Comparison of ENCODE assay signal across 1 cellular context in genomic region chr16:11355862-11356261, GRCh38.
A peak's percentile ranks its signal among the peaks of the same experiment; 100 is the strongest.
TF ChIP-seq lines count a peak whose summit lies in the region.

No MANE protein-coding gene starts in this region.

TF ChIP-seq in HepG2, 621 proteins besides CTCF, POLR2A, EP300 and RAD21:
- TF ChIP-seq ZNF709 (CRISPR knock-in tag; IDR thresholded peaks at IDR 0.05) (peak; percentile 61; the same call in 1 of the 2 replicates), ZNF674 (CRISPR knock-in tag; IDR thresholded peaks at IDR 0.05; ENCODE audit: low read depth) (no peak), NCOR1 (IDR thresholded peaks at IDR 0.05; ENCODE audit: borderline replicate concordance, low read length) (no peak), MYC (CRISPR knock-in tag; IDR thresholded peaks at IDR 0.05; ENCODE audit: borderline replicate concordance) (no peak), ZNF850 (CRISPR knock-in tag; conservative IDR thresholded peaks at IDR 0.05) (no peak), ZNF136 (CRISPR knock-in tag; IDR thresholded peaks at IDR 0.05; ENCODE audit: low read depth) (no peak), ZFX (CRISPR knock-in tag; IDR thresholded peaks at IDR 0.05; ENCODE audit: low read depth) (no peak), ZSCAN21 (CRISPR knock-in tag; IDR thresholded peaks at IDR 0.05; ENCODE audit: borderline replicate concordance) (no peak), ZNF605 (CRISPR knock-in tag; IDR thresholded peaks at IDR 0.05) (no peak), POLR2G (IDR thresholded peaks at IDR 0.05; ENCODE audit: low read depth, low read length) (no peak), MTA1 (CRISPR knock-in tag; IDR thresholded peaks at IDR 0.05; ENCODE audit: borderline replicate concordance) (no peak), SOX5 (CRISPR knock-in tag; IDR thresholded peaks at IDR 0.05; ENCODE audit: borderline replicate concordance) (no peak)
- TF ChIP-seq, protein P1, sequence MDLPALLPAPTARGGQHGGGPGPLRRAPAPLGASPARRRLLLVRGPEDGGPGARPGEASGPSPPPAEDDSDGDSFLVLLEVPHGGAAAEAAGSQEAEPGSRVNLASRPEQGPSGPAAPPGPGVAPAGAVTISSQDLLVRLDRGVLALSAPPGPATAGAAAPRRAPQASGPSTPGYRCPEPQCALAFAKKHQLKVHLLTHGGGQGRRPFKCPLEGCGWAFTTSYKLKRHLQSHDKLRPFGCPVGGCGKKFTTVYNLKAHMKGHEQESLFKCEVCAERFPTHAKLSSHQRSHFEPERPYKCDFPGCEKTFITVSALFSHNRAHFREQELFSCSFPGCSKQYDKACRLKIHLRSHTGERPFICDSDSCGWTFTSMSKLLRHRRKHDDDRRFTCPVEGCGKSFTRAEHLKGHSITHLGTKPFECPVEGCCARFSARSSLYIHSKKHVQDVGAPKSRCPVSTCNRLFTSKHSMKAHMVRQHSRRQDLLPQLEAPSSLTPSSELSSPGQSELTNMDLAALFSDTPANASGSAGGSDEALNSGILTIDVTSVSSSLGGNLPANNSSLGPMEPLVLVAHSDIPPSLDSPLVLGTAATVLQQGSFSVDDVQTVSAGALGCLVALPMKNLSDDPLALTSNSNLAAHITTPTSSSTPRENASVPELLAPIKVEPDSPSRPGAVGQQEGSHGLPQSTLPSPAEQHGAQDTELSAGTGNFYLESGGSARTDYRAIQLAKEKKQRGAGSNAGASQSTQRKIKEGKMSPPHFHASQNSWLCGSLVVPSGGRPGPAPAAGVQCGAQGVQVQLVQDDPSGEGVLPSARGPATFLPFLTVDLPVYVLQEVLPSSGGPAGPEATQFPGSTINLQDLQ (CRISPR knock-in tag; IDR thresholded peaks at IDR 0.05), result 0 out of 2 replicates have a peak, but pooled peaks have one; percentile 15
- TF ChIP-seq, protein P2, sequence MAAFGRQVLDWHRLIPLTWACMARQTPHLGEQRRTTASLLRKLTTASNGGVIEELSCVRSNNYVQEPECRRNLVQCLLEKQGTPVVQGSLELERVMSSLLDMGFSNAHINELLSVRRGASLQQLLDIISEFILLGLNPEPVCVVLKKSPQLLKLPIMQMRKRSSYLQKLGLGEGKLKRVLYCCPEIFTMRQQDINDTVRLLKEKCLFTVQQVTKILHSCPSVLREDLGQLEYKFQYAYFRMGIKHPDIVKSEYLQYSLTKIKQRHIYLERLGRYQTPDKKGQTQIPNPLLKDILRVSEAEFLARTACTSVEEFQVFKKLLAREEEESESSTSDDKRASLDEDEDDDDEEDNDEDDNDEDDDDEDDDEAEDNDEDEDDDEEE (CRISPR knock-in tag; IDR thresholded peaks at IDR 0.05), result 0 out of 2 replicates have a peak, but pooled peaks have one; percentile 52
TF ChIP-seq in HepG2: peak in this region for 3.
